ENCODE assay signal across 14 cellular contexts in the genomic region with DNA sequence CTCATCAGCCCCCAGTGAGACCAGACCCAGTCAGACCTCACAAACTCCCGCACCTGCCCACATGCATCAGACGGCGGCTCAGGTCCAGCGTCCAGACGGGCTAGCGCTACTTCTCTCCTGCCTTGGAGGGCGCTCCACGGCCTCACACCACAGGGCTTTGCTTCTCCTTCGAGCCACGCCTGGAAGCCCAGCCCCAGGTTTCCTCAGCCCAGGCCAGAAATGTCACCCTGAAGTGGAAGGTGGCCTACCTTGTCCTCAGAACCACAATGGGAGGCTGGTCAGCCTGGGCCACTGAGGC. TPM values are rescaled to one million over a fixed set of nuclear protein-coding genes. Genes with fewer than 3 reads are reported as not detected.
DNase-seq lines count a peak whose midpoint lies in the region; ATAC-seq, FAIRE-seq and TF ChIP-seq lines count a peak whose summit lies in the region.
"Had no signal": no experiment of that assay in that cellular context is flagged by ENCODE, and none has a peak within 500 bp of the region (broad histone marks: within the 10 kb centered on the region; RNA-seq: fewer than 3 reads in every experiment).

No MANE protein-coding gene starts in this region.

- POLR2A ChIA-PET in H1 (lab: Charles Lee; ENCODE audit: partially characterized antibody): interaction anchor here (0.8 to 1.4 kb wide), 2 partner anchors 21 to 39 kb away, joined by 3 to 4 read pairs; no protein-coding TSS in a partner anchor

- no peak overlapping the region for H2BK15ac ChIP-seq in H1 (ENCODE audit: low read length)

- FAIRE-seq in H1 (lab: Jason Lieb, UNC): no peak

- in situ Hi-C loops in transverse colon (cut with MboI; ENCODE audit: low pct_ligation_motif_present in 1 of 4, low pct_unique_long_range_greater_than_20kb in 1 of 4, low sequenced_read_pairs in 3 of 4): no loop called here

- no peak overlapping the region for H3K18ac ChIP-seq in H1 (ENCODE audit: extremely low read depth, low read length)

- no peak for TF ChIP-seq EP300 in H1 (IDR thresholded peaks at IDR 0.05; ENCODE audit: borderline replicate concordance in 1 of 2, low read depth in 2 of 2, low read length in 2 of 2)
- TF ChIP-seq EP300 in transverse colon (IDR thresholded peaks at IDR 0.05; ENCODE audit: low read depth): no peak

- H3K9me3 Mint-ChIP-seq in activated T-helper 2 cell treated with anti-CD3 and anti-CD28 coated beads, Interferon-gamma antibody, Interleukin-2, Interleukin-4, amounts not matched to agents 10 μg/mL and 5 μg/mL and 100 μg/mL, durations not matched to agents 14 hours and 24 hours and 36 hours: no peaks in the 10 kb centered on the region
- H3K9me3 Mint-ChIP-seq: T-cell had no signal

- no peak overlapping the region for H2BK12ac ChIP-seq in H1 (ENCODE audit: low read depth, low read length)

- peaks cover 18 to 83% (median 75%) of the 10 kb centered on the region in 12 donors for H3K4me1 ChIP-seq in heart left ventricle
- H3K4me1 ChIP-seq in H1 (replicated peaks in 1 of 4; ENCODE audit: control insufficient read depth in 3 of 4, insufficient read depth in 4 of 4, low read length in 3 of 4): peaks cover 0 to 30% (median 19%) of the 10 kb centered on the region in 4 experiments; a peak in 6 of 7 replicates
- peaks cover 10% of the 10 kb centered on the region for H3K4me1 ChIP-seq in osteoblast (ENCODE audit: insufficient read depth, low read length)
- H3K4me1 ChIP-seq in transverse colon: peaks cover 35 to 77% (median 69%) of the 10 kb centered on the region in 4 donors

- no peak overlapping the region for H2BK5ac ChIP-seq in H1 (ENCODE audit: low read depth, low read length)

- no peak overlapping the region; the same call in 1 of the 2 replicates for H2AK5ac ChIP-seq in H1 (ENCODE audit: low read depth, low read length)

- H3K4me3 ChIP-seq in heart left ventricle (no peak overlapping the region), H1 (ENCODE audit: extremely low read depth in 1 of 4, insufficient read depth in 2 of 4, low read depth in 3 of 4, low read length in 4 of 4) (no peak overlapping the region), osteoblast (ENCODE audit: insufficient read depth, low read length) (no peak overlapping the region), transverse colon (no peak overlapping the region)

- no peak overlapping the region for H3K4ac ChIP-seq in H1 (replicated peaks; ENCODE audit: insufficient read length, low read depth, low read length)

- no peaks in the 10 kb centered on the region; the same call in 1 of the 2 replicates for H3K79me1 ChIP-seq in H1 (ENCODE audit: low read depth, low read length)

- TF ChIP-seq POLR2A in heart left ventricle (IDR thresholded peaks at IDR 0.05) (no peak), H1 (IDR thresholded peaks at IDR 0.05; ENCODE audit: control extremely low read depth in 1 of 2, low read depth in 2 of 2, low read length in 2 of 2) (no peak), transverse colon (IDR thresholded peaks at IDR 0.05) (no peak)

- ATAC-seq in heart left ventricle: no peak
- ATAC-seq in Right ventricle myocardium superior (ENCODE audit: poor library complexity): no peak
- ATAC-seq: lower lobe of right lung, T-cell, upper lobe of right lung had no signal

- H3K4me3 Mint-ChIP-seq in activated T-helper 2 cell treated with anti-CD3 and anti-CD28 coated beads, Interferon-gamma antibody, Interleukin-2, Interleukin-4, amounts not matched to agents 10 μg/mL and 5 μg/mL and 100 μg/mL, durations not matched to agents 14 hours and 24 hours and 36 hours (ENCODE audit: low read depth): no peak overlapping the region

- no peak overlapping the region for H3K27ac Mint-ChIP-seq in activated T-helper 2 cell treated with anti-CD3 and anti-CD28 coated beads, Interferon-gamma antibody, Interleukin-2, Interleukin-4, amounts not matched to agents 10 μg/mL and 5 μg/mL and 100 μg/mL, durations not matched to agents 14 hours and 24 hours and 36 hours

- no peak overlapping the region for H3K9ac ChIP-seq in H1 (replicated peaks in 1 of 4; ENCODE audit: extremely low read depth in 1 of 4, low read depth in 3 of 4, low read length in 3 of 4)

- H2BK120ac ChIP-seq in H1 (replicated peaks; ENCODE audit: low read depth, low read length): no peak overlapping the region

- H3K27ac ChIP-seq in heart left ventricle (peak overlapping the region in 11 of 12 donors; percentile 62 to 99 (median 98)), H1 (ENCODE audit: low read depth, low read length) (no peak overlapping the region), osteoblast (ENCODE audit: low read depth, low read length) (no peak overlapping the region), transverse colon (peak overlapping the region; percentile 93 to 98 (median 96))

- H3K9me3 ChIP-seq in heart left ventricle (no peaks in the 10 kb centered on the region), H1 (ENCODE audit: insufficient read depth in 2 of 2, low read depth in 1 of 2, low read length in 1 of 2) (no peaks in the 10 kb centered on the region), osteoblast (ENCODE audit: low read depth, low read length) (no peaks in the 10 kb centered on the region), transverse colon (no peaks in the 10 kb centered on the region)
- H3K9me3 ChIP-seq: lower lobe of right lung, upper lobe of right lung had no signal

- CTCF ChIA-PET in H1 (lab: Charles Lee; ENCODE audit: partially characterized antibody): interaction anchor here (1.1 to 2.9 kb wide), 11 partner anchors 9 to 125 kb away, joined by 3 to 17 read pairs (median 4); no protein-coding TSS in a partner anchor

- H3K27me3 ChIP-seq in heart left ventricle: no peaks in the 10 kb centered on the region
- peaks cover 2 to 26% (median 22%) of the 10 kb centered on the region in 4 experiments for H3K27me3 ChIP-seq in H1 (replicated peaks in 1 of 4; ENCODE audit: control insufficient read depth in 3 of 4, extremely low read depth in 1 of 4, insufficient read depth in 3 of 4, low read length in 3 of 4)
- H3K27me3 ChIP-seq in osteoblast (ENCODE audit: insufficient read depth, low read length): no peaks in the 10 kb centered on the region
- no peaks in the 10 kb centered on the region for H3K27me3 ChIP-seq in transverse colon
- H3K27me3 ChIP-seq: upper lobe of right lung had no signal

- H3K4me2 ChIP-seq in H1 (ENCODE audit: insufficient read depth in 1 of 2, low read depth in 2 of 2, low read length in 2 of 2) (no peak overlapping the region), osteoblast (ENCODE audit: insufficient read depth, low read length) (no peak overlapping the region)

- no peak overlapping the region for H2BK20ac ChIP-seq in H1 (ENCODE audit: low read length)

- H4K20me1 ChIP-seq in H1 (replicated peaks in 1 of 2; ENCODE audit: control insufficient read depth in 1 of 2, insufficient read depth in 2 of 2, low read length in 2 of 2) (peaks cover 3 to 4% of the 10 kb centered on the region in 2 experiments), osteoblast (ENCODE audit: insufficient read depth, low read length) (peaks cover 62% of the 10 kb centered on the region)

- H2AFZ ChIP-seq in H1 (ENCODE audit: low read length) (no peak overlapping the region), osteoblast (ENCODE audit: low read length) (no peak overlapping the region)

- H3K23me2 ChIP-seq in H1 (ENCODE audit: low read depth, low read length): peaks cover 8% of the 10 kb centered on the region; the same call in 1 of the 2 replicates

- H3K79me2 ChIP-seq in H1 (ENCODE audit: control insufficient read depth in 1 of 2, insufficient read depth in 2 of 2, low read length in 2 of 2): peaks cover 0 to 6% of the 10 kb centered on the region in 2 experiments; a peak in 1 of 4 replicates
- peaks cover 70% of the 10 kb centered on the region for H3K79me2 ChIP-seq in osteoblast (ENCODE audit: insufficient read depth, low read length)

- H3K23ac ChIP-seq in H1 (ENCODE audit: insufficient read length): no peak overlapping the region

- no peak; a peak in 1 of 4 replicates for TF ChIP-seq RAD21 in H1 (IDR thresholded peaks at IDR 0.05 in 1 of 2, conservative IDR thresholded peaks at IDR 0.05 in 1 of 2; ENCODE audit: low read depth in 2 of 2, low read length in 2 of 2)

- DNase-seq in heart left ventricle: peak in 3 of 5 donors; percentile 22 to 49 (median 36)
- no peak for DNase-seq in Right ventricle myocardium superior
- DNase-seq in H1 (ENCODE audit: low read depth in 1 of 2, low spot score in 2 of 2): no peak
- DNase-seq in osteoblast (ENCODE audit: insufficient read length, low spot score, missing footprints): peak; percentile 81
- no peak for DNase-seq in transverse colon
- DNase-seq in midbrain (lab: John Stamatoyannopoulos, UW): no peak
- DNase-seq in NCI-H1417 (lab: John Stamatoyannopoulos, UW): no peak
- no peak for DNase-seq in activated T-helper 2 cell treated with anti-CD3 and anti-CD28 coated beads, Interferon-gamma antibody, Interleukin-2, Interleukin-4, amounts not matched to agents 10 μg/mL and 5 μg/mL and 100 μg/mL, durations not matched to agents 14 hours and 24 hours and 36 hours (ENCODE audit: low spot score)
- DNase-seq: caudate nucleus; DMS79 treated with DMSO at 0.1 percent for 48 hours; lower lobe of right lung; stimulated activated CD4-positive, alpha-beta T cell treated with anti-CD3 and anti-CD28 coated beads, Interleukin-4, amount 100 ng/mL, for 4 hours; T-cell; upper lobe of right lung had no signal

- peak overlapping the region; percentile 48; the same call in 1 of the 2 replicates for H4K8ac ChIP-seq in H1 (ENCODE audit: extremely low read depth, insufficient read depth, low read length)

- H3K14ac ChIP-seq in H1 (ENCODE audit: insufficient read length): no peak overlapping the region

- H3K56ac ChIP-seq in H1 (replicated peaks; ENCODE audit: insufficient read length, low read depth, low read length): no peak overlapping the region

- WGBS in heart left ventricle, 4 donors: 81 to 91% (median 88%) methylated on average over 10 of the region's 10 CpGs
- WGBS in H1 (ENCODE audit: extremely low coverage in 1 of 2, insufficient coverage in 1 of 2, insufficient read length in 1 of 2, insufficient replicate concordance in 2 of 2, low coverage in 1 of 2, low lambda C conversion rate in 2 of 2, missing lambda C conversion rate in 1 of 2), 2 experiments: 87% methylated on average over 10 of the region's 10 CpGs; no CpG with 5 or more reads in 1 of the 2 experiments
- WGBS in transverse colon (ENCODE audit: low coverage in 1 of 2), 2 donors: 85% methylated on average over 10 of the region's 10 CpGs; no CpG with 5 or more reads in 1 of the 2 donors

- no peaks in the 10 kb centered on the region for H3K4me1 Mint-ChIP-seq in activated T-helper 2 cell treated with anti-CD3 and anti-CD28 coated beads, Interferon-gamma antibody, Interleukin-2, Interleukin-4, amounts not matched to agents 10 μg/mL and 5 μg/mL and 100 μg/mL, durations not matched to agents 14 hours and 24 hours and 36 hours (ENCODE audit: low read depth)

- H4K91ac ChIP-seq in H1 (replicated peaks; ENCODE audit: insufficient read length, low read length): no peak overlapping the region

- H3K36me3 ChIP-seq in heart left ventricle: no peaks in the 10 kb centered on the region
- no peaks in the 10 kb centered on the region for H3K36me3 ChIP-seq in H1 (ENCODE audit: control insufficient read depth in 2 of 4, insufficient read depth in 4 of 4, low read length in 3 of 4)
- H3K36me3 ChIP-seq in osteoblast (ENCODE audit: insufficient read depth, low read length): no peaks in the 10 kb centered on the region
- H3K36me3 ChIP-seq in transverse colon: no peaks in the 10 kb centered on the region
- H3K36me3 ChIP-seq: upper lobe of right lung had no signal

- intact Hi-C loops in heart left ventricle (cut with DNase I) (loop anchor here in 1 of 10 donors (2.0 kb wide), 1 partner anchor 26 kb away; the partner anchor contains the start of gene TMEM250), Right ventricle myocardium superior (cut with DNase I) (no loop called here), transverse colon (cut with DNase I; ENCODE audit: low total_unique reads) (no loop called here)
- intact Hi-C loops in activated T-helper 2 cell treated with anti-CD3 and anti-CD28 coated beads, Interferon-gamma antibody, Interleukin-2, Interleukin-4, amounts not matched to agents 10 μg/mL and 5 μg/mL and 100 μg/mL, durations not matched to agents 14 hours and 24 hours and 36 hours (cut with micrococcal nuclease): loop anchor here (10.0 kb wide), 1 partner anchor 1032 kb away; no protein-coding TSS in a partner anchor

- no peaks in the 10 kb centered on the region for H3K36me3 Mint-ChIP-seq in activated T-helper 2 cell treated with anti-CD3 and anti-CD28 coated beads, Interferon-gamma antibody, Interleukin-2, Interleukin-4, amounts not matched to agents 10 μg/mL and 5 μg/mL and 100 μg/mL, durations not matched to agents 14 hours and 24 hours and 36 hours (ENCODE audit: low read depth)
- H3K36me3 Mint-ChIP-seq: T-cell had no signal

- H3K27me3 Mint-ChIP-seq in activated T-helper 2 cell treated with anti-CD3 and anti-CD28 coated beads, Interferon-gamma antibody, Interleukin-2, Interleukin-4, amounts not matched to agents 10 μg/mL and 5 μg/mL and 100 μg/mL, durations not matched to agents 14 hours and 24 hours and 36 hours (ENCODE audit: low read depth): peaks cover 9% of the 10 kb centered on the region

- H4K5ac ChIP-seq in H1 (ENCODE audit: insufficient read length, low read depth, low read length): no peak overlapping the region

- no peak for TF ChIP-seq CTCF in heart left ventricle (IDR thresholded peaks at IDR 0.05)
- no peak; a peak in 1 of 4 replicates for TF ChIP-seq CTCF in H1 (IDR thresholded peaks at IDR 0.05; ENCODE audit: control extremely low read depth in 1 of 3, insufficient read depth in 1 of 3, low read depth in 1 of 3, low read length in 3 of 3)
- TF ChIP-seq CTCF in osteoblast (IDR thresholded peaks at IDR 0.05; ENCODE audit: extremely low read depth, low read depth, low read length): no peak
- TF ChIP-seq CTCF in transverse colon (IDR thresholded peaks at IDR 0.05): no peak

RNA-seq across cellular contexts. Expression of gene NACC2, which starts 2.8 kb away (rescaled TPM):
- total RNA-seq in heart left ventricle (10 to 100 TPM; 38.7 to 66.5 (median 47.5) TPM), Right ventricle myocardium superior (30.8 TPM), osteoblast (25.3 and 32.9 TPM in 2 replicates), transverse colon (10 to 100 TPM; 22.2 to 64.3 (median 26.5) TPM)
- polyA plus RNA-seq in heart left ventricle (10 to 100 TPM; 17.9 to 39.1 TPM), H1 (2011; rRNA removed) (8.3 and 14.9 TPM in 2 replicates)
- 13.6 and 14.0 TPM in 2 replicates for total RNA-seq in H1 (2021; fragmentation: NEBNext Ultra II Directional; extraction: Animal tissue kit (Norgen Biotek cat#: 25700))
- polyA plus RNA-seq in H1 (2011; cell fraction: cytosol; rRNA removed): 10.8 TPM
- polyA plus RNA-seq in H1 (2011; cell fraction: nucleus; rRNA removed): 16.7 TPM
- 6.6 to 9.5 TPM (median 8.4 TPM) in 4 replicates for polyA plus RNA-seq in H1 (2012, experiment 1 of 2)
- 5.6 TPM for polyA plus RNA-seq in H1 (2012, experiment 2 of 2)
- 6.3 TPM for polyA plus RNA-seq in H1 (2013, experiment 1 of 2)
- polyA plus RNA-seq in H1 (2013, experiment 2 of 2): 6.3 TPM
- 6.4 and 8.3 TPM in 2 replicates for polyA minus RNA-seq in H1 (2011; rRNA and poly(A)+ RNA removed)
- polyA minus RNA-seq in H1 (2011; cell fraction: cytosol; rRNA and poly(A)+ RNA removed): 12.7 TPM
- polyA minus RNA-seq in H1 (2011; cell fraction: nucleus; rRNA and poly(A)+ RNA removed): 10.0 TPM
- total RNA-seq in activated T-helper 2 cell treated with anti-CD3 and anti-CD28 coated beads, Interferon-gamma antibody, Interleukin-2, Interleukin-4, amounts not matched to agents 10 μg/mL and 5 μg/mL and 100 μg/mL, durations not matched to agents 14 hours and 24 hours and 36 hours: 5.4 and 5.5 TPM in 2 replicates

RNA-seq across cellular contexts. Expression of gene TMEM250, which starts 26.4 kb away (rescaled TPM):
- total RNA-seq in heart left ventricle (10 to 100 TPM; 15.5 to 34.3 (median 19.9) TPM), Right ventricle myocardium superior (16.4 TPM), osteoblast (52.7 and 65.5 TPM in 2 replicates), transverse colon (100 to 1,000 TPM in 2 of 4 donors, 10 to 100 TPM in 2; 50.3 to 187 (median 86.6) TPM)
- polyA plus RNA-seq in heart left ventricle (10 to 100 TPM; 11.6 to 37.0 TPM), H1 (2011; rRNA removed) (22.3 and 36.1 TPM in 2 replicates)
- 34.9 and 35.3 TPM in 2 replicates for total RNA-seq in H1 (2021; fragmentation: NEBNext Ultra II Directional; extraction: Animal tissue kit (Norgen Biotek cat#: 25700))
- polyA plus RNA-seq in H1 (2011; cell fraction: cytosol; rRNA removed): 29.7 TPM
- polyA plus RNA-seq in H1 (2011; cell fraction: nucleus; rRNA removed): 51.9 TPM
- polyA plus RNA-seq in H1 (2012, experiment 1 of 2): 27.3 to 39.7 TPM (median 36.4 TPM) in 4 replicates
- 42.5 TPM for polyA plus RNA-seq in H1 (2012, experiment 2 of 2)
- polyA plus RNA-seq in H1 (2013, experiment 1 of 2): 22.7 TPM
- 22.4 TPM for polyA plus RNA-seq in H1 (2013, experiment 2 of 2)
- polyA minus RNA-seq in H1 (2011; rRNA and poly(A)+ RNA removed): 16.0 TPM in 2 replicates
- 31.0 TPM for polyA minus RNA-seq in H1 (2011; cell fraction: cytosol; rRNA and poly(A)+ RNA removed)
- 33.8 TPM for polyA minus RNA-seq in H1 (2011; cell fraction: nucleus; rRNA and poly(A)+ RNA removed)
- total RNA-seq in activated T-helper 2 cell treated with anti-CD3 and anti-CD28 coated beads, Interferon-gamma antibody, Interleukin-2, Interleukin-4, amounts not matched to agents 10 μg/mL and 5 μg/mL and 100 μg/mL, durations not matched to agents 14 hours and 24 hours and 36 hours: 43.1 and 43.5 TPM in 2 replicates

Comparison
In these comparisons a context has a peak if more than half of its experiments do, and no peak if none do; other contexts are left out.
1. DNase-seq: peak in heart left ventricle (3 of 5) and osteoblast (single experiment); none in Right ventricle myocardium superior (single experiment), H1 (0 of 2), transverse colon (single experiment), midbrain (single experiment), NCI-H1417 (0 of 3) and activated T-helper 2 cell treated with anti-CD3 and anti-CD28 coated beads, Interferon-gamma antibody, Interleukin-2, Interleukin-4, amounts not matched to agents 10 μg/mL and 5 μg/mL and 100 μg/mL, durations not matched to agents 14 hours and 24 hours and 36 hours (single experiment).
2. H3K27ac ChIP-seq: peak in heart left ventricle (11 of 12) and transverse colon (4 of 4); none in H1 (single experiment) and osteoblast (single experiment).